In the genomic region with DNA sequence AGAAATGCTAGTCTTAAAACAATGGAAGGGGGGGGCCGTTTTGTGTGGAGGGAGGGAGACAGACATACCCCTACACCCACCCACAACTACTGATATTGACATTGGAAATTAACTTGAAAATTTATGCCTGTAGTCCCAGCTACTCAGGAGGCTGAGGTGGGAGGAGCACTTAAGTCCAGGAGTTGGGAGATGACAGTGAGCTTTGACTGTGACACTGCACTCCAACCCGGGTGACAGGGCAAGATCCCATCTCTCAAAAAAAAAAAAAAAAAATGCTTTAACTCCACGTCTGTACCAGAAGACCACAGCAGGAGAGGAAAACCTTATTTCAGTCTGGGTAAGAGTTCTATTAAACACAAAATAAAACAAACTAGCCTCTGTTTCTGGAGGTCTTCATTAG, we compare ENCODE assay signal across 9 cellular contexts. TPM values are rescaled to one million over a fixed set of nuclear protein-coding genes. Genes with fewer than 3 reads are reported as not detected.
DNase-seq lines count a peak whose midpoint lies in the region; TF ChIP-seq lines count a peak whose summit lies in the region.
"Had no signal": no experiment of that assay in that cellular context is flagged by ENCODE, and none has a peak within 500 bp of the region (broad histone marks: within the 10 kb centered on the region; RNA-seq: fewer than 3 reads in every experiment).

No MANE protein-coding gene starts in this region.

- no peaks in the 10 kb centered on the region for H3K9me2 ChIP-seq in Karpas-422 (replicated peaks; ENCODE audit: insufficient read depth, low read length)

- H3K27ac ChIP-seq in Karpas-422 (ENCODE audit: low read length) = no peak overlapping the region

- H4K20me1 ChIP-seq in Karpas-422 (ENCODE audit: insufficient read depth, low read depth, low read length) = peaks cover 4% of the 10 kb centered on the region; the same call in 1 of the 2 replicates

- H3K36me3 Mint-ChIP-seq in Caco-2 (ENCODE audit: insufficient read depth, unreplicated experiment) = peaks cover 13% of the 10 kb centered on the region
- peaks cover 17% of the 10 kb centered on the region for H3K36me3 Mint-ChIP-seq in brain
- H3K36me3 Mint-ChIP-seq in neural crest cell (ENCODE audit: low read depth) = no peaks in the 10 kb centered on the region

- peaks cover 63% of the 10 kb centered on the region for H3K79me2 ChIP-seq in Karpas-422 (ENCODE audit: low read length)

- no peaks in the 10 kb centered on the region for H3K9me3 ChIP-seq in Caco-2
- H3K9me3 ChIP-seq in Karpas-422 (ENCODE audit: low read length) = no peaks in the 10 kb centered on the region

- intact Hi-C loops in Caco-2 (cut with micrococcal nuclease; ENCODE audit: unreplicated experiment) = loop anchor here (5.0 kb wide), 1 partner anchor 58 kb away; no protein-coding TSS in a partner anchor

- TF ChIP-seq CTCF in Caco-2 (IDR thresholded peaks at IDR 0.05; ENCODE audit: insufficient read depth in 1 of 2, low read depth in 1 of 2, low read length in 1 of 2, severe bottlenecking in 1 of 2, unreplicated experiment in 1 of 2) (no peak), brain (conservative IDR thresholded peaks at IDR 0.05) (no peak), neural crest cell (conservative IDR thresholded peaks at IDR 0.05) (no peak)

- peak overlapping the region; percentile 89 for H3K4me2 ChIP-seq in Karpas-422 (ENCODE audit: low read depth, low read length, poor library complexity, severe bottlenecking)

- BruUV-seq in Caco-2 (replicated peaks; lab: Mats Ljungman, UMichigan) = no TSS peak

- H3K4me3 Mint-ChIP-seq in Caco-2 (ENCODE audit: unreplicated experiment) (peak overlapping the region; percentile 98), brain (peak overlapping the region; percentile 95 to 100 (median 99)), neural crest cell (peak overlapping the region; percentile 86)

- no peaks in the 10 kb centered on the region for H3K9me3 Mint-ChIP-seq in Caco-2 (ENCODE audit: unreplicated experiment)
- H3K9me3 Mint-ChIP-seq in brain = peaks cover 0 to 3% (median 0%) of the 10 kb centered on the region in 5 experiments
- no peaks in the 10 kb centered on the region for H3K9me3 Mint-ChIP-seq in neural crest cell

- H3K36me3 ChIP-seq in Caco-2 (ENCODE audit: control insufficient read depth, insufficient read depth, low read length) = no peaks in the 10 kb centered on the region
- no peaks in the 10 kb centered on the region for H3K36me3 ChIP-seq in Karpas-422 (ENCODE audit: insufficient read depth, low read length)

- DNase-seq in Caco-2 = no peak
- no peak for DNase-seq in Karpas-422
- DNase-seq in neural crest cell (ENCODE audit: low read depth, low spot score) = no peak
- no peak for DNase-seq in NCI-H524 treated with DMSO at 0.1 percent for 48 hours (lab: John Stamatoyannopoulos, UW)
- DNase-seq in A172 (ENCODE audit: low spot score) = no peak
- no peak for DNase-seq in hippocampal formation (lab: John Stamatoyannopoulos, UW)
- DNase-seq: NCI-H2171, SHP77 had no signal

- H2AFZ ChIP-seq in Karpas-422 (ENCODE audit: low read length) = no peak overlapping the region

- H3K4me1 ChIP-seq in Caco-2 (peaks cover 15% of the 10 kb centered on the region), Karpas-422 (ENCODE audit: low read length) (peaks cover 28% of the 10 kb centered on the region)

- H3K9ac ChIP-seq in Karpas-422 (ENCODE audit: low read length) = peak overlapping the region; percentile 45

- H3K27me3 ChIP-seq in Caco-2 (replicated peaks; ENCODE audit: control insufficient read depth, insufficient read depth, low read length) = no peaks in the 10 kb centered on the region
- H3K27me3 ChIP-seq in Karpas-422 (ENCODE audit: low read length) = no peaks in the 10 kb centered on the region

- H3K27ac Mint-ChIP-seq in Caco-2 (ENCODE audit: unreplicated experiment) (no peak overlapping the region), brain (peak overlapping the region in 4 of 5 experiments; percentile 27 to 88 (median 74)), neural crest cell (ENCODE audit: unreplicated experiment) (no peak overlapping the region)

- CTCF ChIA-PET in Caco-2 (lab: Charles Lee) = interaction anchor here (0.7 to 0.8 kb wide), 2 partner anchors 118 to 199 kb away, joined by 3 to 5 read pairs; no protein-coding TSS in a partner anchor

- H3K4me1 Mint-ChIP-seq in Caco-2 (ENCODE audit: low read depth, unreplicated experiment) = peaks cover 15% of the 10 kb centered on the region
- peaks cover 50% of the 10 kb centered on the region for H3K4me1 Mint-ChIP-seq in brain
- peaks cover 45% of the 10 kb centered on the region for H3K4me1 Mint-ChIP-seq in neural crest cell

- POLR2A ChIA-PET in Caco-2 (lab: Charles Lee) = interaction anchor here (0.6 to 0.7 kb wide), 2 partner anchors 12 to 75 kb away, joined by 4 to 6 read pairs; no protein-coding TSS in a partner anchor

- H3K4me3 ChIP-seq in Caco-2 (ENCODE audit: low read depth, low read length) (no peak overlapping the region), Karpas-422 (ENCODE audit: low read length) (peak overlapping the region; percentile 71)

- H3K27me3 Mint-ChIP-seq in Caco-2 (ENCODE audit: insufficient read depth, unreplicated experiment) (no peaks in the 10 kb centered on the region), brain (peaks cover 4% of the 10 kb centered on the region), neural crest cell (ENCODE audit: low read depth) (no peaks in the 10 kb centered on the region)

RNA-seq across cellular contexts. Expression of gene TBC1D20, which starts 2.2 kb away (rescaled TPM):
- total RNA-seq in Caco-2 (2022) (30.0 and 35.8 TPM in 2 replicates), neural crest cell (30.4 and 33.3 TPM in 2 replicates)
- 26.1 and 33.9 TPM in 2 replicates for total RNA-seq in Karpas-422 (2014; rRNA removed; shearing (Covaris generic); ENCODE audit: low replicate concordance)
- polyA plus RNA-seq in brain (ENCODE audit: insufficient read depth, low read depth, low replicate concordance) = 32.2 TPM
- total RNA-seq in A172 (2014; rRNA removed; shearing (Covaris generic)) = 29.6 and 29.7 TPM in 2 replicates

RNA-seq across cellular contexts. Expression of gene RBCK1, which starts 52.1 kb away (rescaled TPM):
- 103 and 111 TPM in 2 replicates for total RNA-seq in Caco-2 (2022)
- 96.6 and 142 TPM in 2 replicates for total RNA-seq in Karpas-422 (2014; rRNA removed; shearing (Covaris generic); ENCODE audit: low replicate concordance)
- polyA plus RNA-seq in brain (ENCODE audit: insufficient read depth, low read depth, low replicate concordance) = 63.0 TPM
- 62.4 and 65.2 TPM in 2 replicates for total RNA-seq in neural crest cell
- total RNA-seq in A172 (2014; rRNA removed; shearing (Covaris generic)) = 101 and 129 TPM in 2 replicates

Comparison
In these comparisons a context has a peak if more than half of its experiments do, and no peak if none do; other contexts are left out.
1. H3K27ac Mint-ChIP-seq: peak in brain (4 of 5); none in Caco-2 (single experiment) and neural crest cell (single experiment).
2. Peak in every context shown above with its lines, with median percentiles within 50 percentile points of each other: H3K4me3 Mint-ChIP-seq.